23 cellular contexts compared by ENCODE assay signal in the genomic region with DNA sequence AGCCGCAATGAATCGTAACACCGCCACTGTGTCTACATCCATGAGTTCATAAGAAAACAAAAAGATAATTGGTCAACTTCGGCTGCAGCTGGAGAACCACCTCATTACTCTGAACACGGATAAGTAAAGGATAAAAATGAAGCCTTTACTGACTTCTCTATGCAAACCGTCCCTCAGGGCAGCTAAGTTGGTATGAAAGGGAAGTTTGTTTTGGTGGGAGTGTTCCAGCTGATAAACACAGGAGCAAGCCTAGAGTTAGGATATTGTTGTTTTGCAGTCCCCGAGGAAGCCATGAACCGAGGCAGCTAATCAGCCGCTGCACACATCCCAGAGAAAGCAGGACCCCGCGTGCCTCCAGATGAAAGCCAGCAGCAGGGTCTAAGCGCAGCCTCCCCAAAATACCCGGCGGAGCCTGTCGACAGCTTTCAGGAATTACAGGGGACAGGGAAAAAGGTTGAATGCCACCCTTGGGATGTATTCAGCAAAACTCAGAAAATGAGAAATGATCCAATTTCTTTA.
DNase-seq lines count a peak whose midpoint lies in the region; ATAC-seq and TF ChIP-seq lines count a peak whose summit lies in the region.
"Had no signal": no experiment of that assay in that cellular context is flagged by ENCODE, and none has a peak within 500 bp of the region (broad histone marks: within the 10 kb centered on the region; RNA-seq: fewer than 3 reads in every experiment).

No MANE protein-coding gene starts in this region.

- TF ChIP-seq CTCF in neural crest cell (conservative IDR thresholded peaks at IDR 0.05) (no peak), foreskin keratinocyte (conservative IDR thresholded peaks at IDR 0.05) (no peak), PC-3 (conservative IDR thresholded peaks at IDR 0.05; ENCODE audit: low read depth, low read length) (no peak)

- no peak overlapping the region for H2AFZ ChIP-seq in PC-3 (ENCODE audit: low read length)
- H2AFZ ChIP-seq: PC-9 had no signal

- 33% methylated on average over 15 of the region's 15 CpGs for WGBS in right cardiac atrium

- peak overlapping the region; percentile 67 for H3K27ac Mint-ChIP-seq in neural crest cell (ENCODE audit: unreplicated experiment)
- H3K27ac Mint-ChIP-seq: HFFc6 had no signal

- no peaks in the 10 kb centered on the region for H3K9me2 ChIP-seq in PC-3 (replicated peaks; ENCODE audit: low read length)

- H3K79me2 ChIP-seq in PC-3 (ENCODE audit: low read length): no peaks in the 10 kb centered on the region

- H3K9me3 Mint-ChIP-seq in neural crest cell: no peaks in the 10 kb centered on the region
- H3K9me3 Mint-ChIP-seq: CD4-positive, alpha-beta memory T cell had no signal

- ATAC-seq in right cardiac atrium (peak in 1 of 2 donors; percentile 28), left cardiac atrium (no peak), foreskin keratinocyte (no peak), PC-3 (no peak)

- H3K4me1 ChIP-seq in right cardiac atrium (ENCODE audit: control insufficient read depth, insufficient read depth, low read length) (no peaks in the 10 kb centered on the region), foreskin keratinocyte (no peaks in the 10 kb centered on the region), PC-3 (ENCODE audit: insufficient read depth, low read length) (no peaks in the 10 kb centered on the region)
- H3K4me1 ChIP-seq: HAP-1 had no signal

- H3K4me3 Mint-ChIP-seq in neural crest cell: no peak overlapping the region
- H3K4me3 Mint-ChIP-seq: CD4-positive, alpha-beta memory T cell; HFFc6 had no signal

- H3K9me3 ChIP-seq in right cardiac atrium (ENCODE audit: control insufficient read depth, low read length): no peaks in the 10 kb centered on the region
- H3K9me3 ChIP-seq in PC-3 (ENCODE audit: low read length): no peaks in the 10 kb centered on the region
- H3K9me3 ChIP-seq: HAP-1 had no signal

- H3K27me3 ChIP-seq in right cardiac atrium (ENCODE audit: control insufficient read depth, insufficient read depth) (no peaks in the 10 kb centered on the region), foreskin keratinocyte (peaks cover 2% of the 10 kb centered on the region), PC-3 (ENCODE audit: low read length) (peaks cover 63% of the 10 kb centered on the region)

- no peaks in the 10 kb centered on the region for H4K20me1 ChIP-seq in PC-3 (ENCODE audit: low read length)

- H3K9ac ChIP-seq in PC-3 (ENCODE audit: low read length): no peak overlapping the region

- H3K4me2 ChIP-seq in PC-3 (ENCODE audit: low read length): no peak overlapping the region
- H3K4me2 ChIP-seq: PC-9 had no signal

- H3K4me1 Mint-ChIP-seq in neural crest cell: peaks cover 9% of the 10 kb centered on the region

- CTCF ChIA-PET in PC-3 (lab: Charles Lee): no interaction called here

- no peaks in the 10 kb centered on the region for H3F3A ChIP-seq in PC-3 (ENCODE audit: low read length, unreplicated experiment)

- BruUV-seq in PC-3 (replicated peaks; lab: Mats Ljungman, UMichigan): no TSS peak

- peak in 2 of 3 donors; percentile 5 to 37 for DNase-seq in right cardiac atrium
- DNase-seq in left cardiac atrium: no peak
- DNase-seq in foreskin melanocyte: peak; percentile 86
- DNase-seq in neural crest cell (ENCODE audit: low read depth, low spot score): no peak
- no peak for DNase-seq in foreskin keratinocyte
- DNase-seq in PC-3: no peak
- DNase-seq in activated CD8-positive, alpha-beta memory T cell treated with anti-CD3 and anti-CD28 coated beads, Interleukin-2, amount 50 U/mL, for 4 hours: no peak
- DNase-seq: CD4-positive, alpha-beta memory T cell; DMS53; GOT3; HFFc6; KBM-7; MV-4-11; NCI-H1105; NCI-H1436 treated with DMSO at 0.1 percent for 48 hours; NCI-H187 treated with DMSO at 0.1 percent for 48 hours; NCI-H2171 treated with DMSO at 0.1 percent for 48 hours; NCI-H345; NCI-H510A treated with DMSO at 0.1 percent for 48 hours; NCI-H774; PC-9; SHP77 had no signal

- H3K36me3 ChIP-seq in PC-3 (ENCODE audit: low read depth, low read length): no peaks in the 10 kb centered on the region
- H3K36me3 ChIP-seq: HAP-1 had no signal

- H3K4me3 ChIP-seq in right cardiac atrium (ENCODE audit: low read length): no peak overlapping the region
- no peak overlapping the region for H3K4me3 ChIP-seq in PC-3 (ENCODE audit: low read length)
- H3K4me3 ChIP-seq: HAP-1, PC-9 had no signal

- intact Hi-C loops in right cardiac atrium (cut with DNase I) (no loop called here), left cardiac atrium (cut with DNase I) (no loop called here), PC-3 (cut with micrococcal nuclease) (no loop called here)

- H3K27ac ChIP-seq in right cardiac atrium (ENCODE audit: low read length): no peak overlapping the region
- H3K27ac ChIP-seq in foreskin keratinocyte: no peak overlapping the region
- no peak overlapping the region for H3K27ac ChIP-seq in PC-3 (ENCODE audit: low read length)
- H3K27ac ChIP-seq: PC-9 had no signal

- no peaks in the 10 kb centered on the region for H3K27me3 Mint-ChIP-seq in neural crest cell (ENCODE audit: low read depth)
- H3K27me3 Mint-ChIP-seq: CD4-positive, alpha-beta memory T cell had no signal

- H3K36me3 Mint-ChIP-seq in neural crest cell (ENCODE audit: low read depth): no peaks in the 10 kb centered on the region
- H3K36me3 Mint-ChIP-seq: CD4-positive, alpha-beta memory T cell had no signal

- POLR2A ChIA-PET in PC-3 (lab: Charles Lee; ENCODE audit: unreplicated experiment): no interaction called here

Comparison
In these comparisons a context has a peak if more than half of its experiments do, and no peak if none do; other contexts are left out.
1. DNase-seq: peak in right cardiac atrium (2 of 3) and foreskin melanocyte (single experiment); none in left cardiac atrium (single experiment), neural crest cell (single experiment), foreskin keratinocyte (0 of 2), PC-3 (single experiment) and activated CD8-positive, alpha-beta memory T cell treated with anti-CD3 and anti-CD28 coated beads, Interleukin-2, amount 50 U/mL, for 4 hours (single experiment).